Comparison of ENCODE assay signal across 12 cellular contexts in the genomic region with DNA sequence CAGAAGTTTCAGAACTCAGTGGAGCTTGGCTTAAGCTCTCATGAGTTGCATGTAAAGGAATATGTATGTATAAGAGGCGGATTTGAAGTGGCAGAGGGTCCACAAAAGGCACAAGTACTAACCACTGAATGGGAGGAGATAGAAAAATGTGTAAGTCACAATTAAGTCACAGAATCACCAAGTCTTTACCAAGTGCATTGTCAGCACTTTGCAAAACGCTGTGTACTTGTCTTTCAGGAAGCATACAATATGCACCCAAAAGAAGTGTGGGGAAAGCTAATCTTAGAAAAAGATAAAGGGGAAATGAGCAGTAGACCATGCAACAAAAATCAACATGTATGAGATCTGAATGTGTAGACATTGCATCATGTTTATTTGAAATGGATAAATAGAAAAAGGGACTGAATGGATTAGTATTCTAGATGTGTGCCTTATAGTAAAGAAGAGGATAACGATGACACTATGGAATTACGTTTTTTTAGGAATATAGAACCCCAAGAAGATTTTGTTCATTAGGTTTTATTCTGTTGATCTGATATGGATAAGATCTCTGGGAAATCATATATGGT. TPM values are rescaled to one million over a fixed set of nuclear protein-coding genes. Genes with fewer than 3 reads are reported as not detected.
DNase-seq lines count a peak whose midpoint lies in the region; ATAC-seq and TF ChIP-seq lines count a peak whose summit lies in the region.
"Had no signal": no experiment of that assay in that cellular context is flagged by ENCODE, and none has a peak within 500 bp of the region (broad histone marks: within the 10 kb centered on the region; RNA-seq: fewer than 3 reads in every experiment).

No MANE protein-coding gene starts in this region.

- TF ChIP-seq CTCF in breast epithelium (IDR thresholded peaks at IDR 0.05): no peak
- TF ChIP-seq CTCF in osteocyte (IDR thresholded peaks at IDR 0.05): no peak

- no peaks in the 10 kb centered on the region for H3K9me3 ChIP-seq in CD8-positive, alpha-beta memory T cell (ENCODE audit: low read length)
- H3K9me3 ChIP-seq in breast epithelium: no peaks in the 10 kb centered on the region

- peaks cover 4 to 42% (median 9%) of the 10 kb centered on the region in 3 donors for H3K36me3 Mint-ChIP-seq in CD8-positive, alpha-beta memory T cell
- peaks cover 35% of the 10 kb centered on the region for H3K36me3 Mint-ChIP-seq in osteocyte (ENCODE audit: unreplicated experiment)

- H3K27ac ChIP-seq in CD8-positive, alpha-beta memory T cell (ENCODE audit: low read depth, low read length): no peak overlapping the region
- peak overlapping the region; percentile 6 to 21 for H3K27ac ChIP-seq in breast epithelium

- no peak for DNase-seq in CD8-positive, alpha-beta memory T cell
- DNase-seq in MV-4-11 (lab: John Stamatoyannopoulos, UW): peak; percentile 70
- no peak for DNase-seq in breast epithelium (ENCODE audit: low spot score in 2 of 2)
- no peak for DNase-seq in osteocyte (ENCODE audit: extremely low spot score, unreplicated experiment)
- no peak for DNase-seq in RKO (ENCODE audit: low spot score)
- DNase-seq in NCI-H2081 treated with DMSO at 0.1 percent for 48 hours (lab: John Stamatoyannopoulos, UW): no peak
- DNase-seq: activated CD4-positive, CD25-positive, alpha-beta regulatory T cell; KG1; stimulated activated naive CD8-positive, alpha-beta T cell treated with anti-CD3 and anti-CD28 coated beads, Interleukin-15, Interleukin-2, amounts not matched to agents 100 U/mL and 50 U/mL, for 24 hours had no signal

- H3K4me1 Mint-ChIP-seq in CD8-positive, alpha-beta memory T cell: no peaks in the 10 kb centered on the region
- H3K4me1 Mint-ChIP-seq in osteocyte (ENCODE audit: unreplicated experiment): peaks cover 19% of the 10 kb centered on the region

- H3K9me3 Mint-ChIP-seq in CD8-positive, alpha-beta memory T cell: no peaks in the 10 kb centered on the region
- no peaks in the 10 kb centered on the region for H3K9me3 Mint-ChIP-seq in osteocyte (ENCODE audit: unreplicated experiment)
- H3K9me3 Mint-ChIP-seq: central memory CD8-positive, alpha-beta T cell had no signal

- no peak for TF ChIP-seq POLR2A in breast epithelium (IDR thresholded peaks at IDR 0.05)

- CTCF ChIA-PET in CD8-positive, alpha-beta memory T cell (lab: Charles Lee): interaction anchor here (1.2 kb wide), 3 partner anchors 22 to 29 kb away, joined by 3 read pairs; no protein-coding TSS in a partner anchor

- H3K4me3 Mint-ChIP-seq in CD8-positive, alpha-beta memory T cell: no peak overlapping the region
- no peak overlapping the region for H3K4me3 Mint-ChIP-seq in osteocyte (ENCODE audit: unreplicated experiment)
- H3K4me3 Mint-ChIP-seq: central memory CD8-positive, alpha-beta T cell had no signal

- H3K27ac Mint-ChIP-seq in CD8-positive, alpha-beta memory T cell: peak overlapping the region in 5 of 8 donors; percentile 3 to 49 (median 39)
- peak overlapping the region; percentile 85 for H3K27ac Mint-ChIP-seq in osteocyte (ENCODE audit: unreplicated experiment)

- intact Hi-C loops in breast epithelium (cut with DNase I; ENCODE audit: low total_unique reads): no loop called here

- H3K36me3 ChIP-seq in CD8-positive, alpha-beta memory T cell (ENCODE audit: insufficient read depth, low read length): peaks cover 14% of the 10 kb centered on the region
- H3K36me3 ChIP-seq in breast epithelium: no peaks in the 10 kb centered on the region

- H3K4me3 ChIP-seq in CD8-positive, alpha-beta memory T cell (ENCODE audit: low read length): no peak overlapping the region
- no peak overlapping the region for H3K4me3 ChIP-seq in breast epithelium

- POLR2A ChIA-PET in CD8-positive, alpha-beta memory T cell (lab: Charles Lee): no interaction called here

- no peaks in the 10 kb centered on the region for H3K4me1 ChIP-seq in CD8-positive, alpha-beta memory T cell (ENCODE audit: insufficient read depth, low read length)
- no peaks in the 10 kb centered on the region for H3K4me1 ChIP-seq in breast epithelium

- peaks cover 0 to 1% of the 10 kb centered on the region in 2 donors for H3K27me3 Mint-ChIP-seq in CD8-positive, alpha-beta memory T cell
- H3K27me3 Mint-ChIP-seq in osteocyte (ENCODE audit: unreplicated experiment): no peaks in the 10 kb centered on the region
- H3K27me3 Mint-ChIP-seq: central memory CD8-positive, alpha-beta T cell had no signal

- no peaks in the 10 kb centered on the region for H3K27me3 ChIP-seq in CD8-positive, alpha-beta memory T cell (ENCODE audit: insufficient read depth, low read length, poor library complexity, severe bottlenecking)
- no peaks in the 10 kb centered on the region for H3K27me3 ChIP-seq in breast epithelium

- no peak for ATAC-seq in HG03571 (IDR thresholded peaks at IDR 0.05; ENCODE audit: unreplicated experiment)
- ATAC-seq in HG03442 (IDR thresholded peaks at IDR 0.05; ENCODE audit: unreplicated experiment): no peak
- ATAC-seq: stimulated activated naive CD8-positive, alpha-beta T cell treated with anti-CD3 and anti-CD28 coated beads, Interleukin-15, Interleukin-2, amounts not matched to agents 100 U/mL and 50 U/mL, for 24 hours had no signal

RNA-seq across cellular contexts. Expression of gene CNTF, which starts 4.5 kb away (rescaled TPM):
- 1 to 10 TPM; 2.9 to 3.4 TPM for total RNA-seq in CD8-positive, alpha-beta memory T cell
- not detected for polyA plus RNA-seq in CD8-positive, alpha-beta memory T cell
- total RNA-seq in breast epithelium (1 to 10 TPM in 1 of 3 donors, under 1 TPM in 2; 0.59 to 1.6 (median 0.66) TPM), osteocyte (1.1 and 1.6 TPM in 2 replicates)

RNA-seq across cellular contexts. Expression of gene ZFP91, which starts 48.1 kb away (rescaled TPM):
- total RNA-seq in CD8-positive, alpha-beta memory T cell: 10 to 100 TPM; 61.0 to 61.7 TPM
- 6.9 TPM for polyA plus RNA-seq in CD8-positive, alpha-beta memory T cell
- 10 to 100 TPM; 45.6 to 64.2 (median 54.9) TPM for total RNA-seq in breast epithelium
- 55.4 and 56.7 TPM in 2 replicates for total RNA-seq in osteocyte

RNA-seq across cellular contexts. Expression of gene LPXN, which starts 51.3 kb away (rescaled TPM):
- 100 to 1,000 TPM; 168 to 175 TPM for total RNA-seq in CD8-positive, alpha-beta memory T cell
- polyA plus RNA-seq in CD8-positive, alpha-beta memory T cell: 264 TPM
- total RNA-seq in breast epithelium (10 to 100 TPM in 2 of 3 donors, 1 to 10 TPM in 1; 9.2 to 21.9 (median 18.3) TPM), osteocyte (6.2 and 7.3 TPM in 2 replicates)

Comparison
In these comparisons a context has a peak if more than half of its experiments do, and no peak if none do; other contexts are left out.
1. RNA of gene LPXN, which starts 51.3 kb away (total RNA-seq): 168 to 175 TPM in CD8-positive, alpha-beta memory T cell; 9.2 to 21.9 TPM in breast epithelium and 6.2 to 7.3 TPM in osteocyte; every median in the first group is over 4 times any median in the second.